ENCODE assay signal across 21 cellular contexts in the genomic region with DNA sequence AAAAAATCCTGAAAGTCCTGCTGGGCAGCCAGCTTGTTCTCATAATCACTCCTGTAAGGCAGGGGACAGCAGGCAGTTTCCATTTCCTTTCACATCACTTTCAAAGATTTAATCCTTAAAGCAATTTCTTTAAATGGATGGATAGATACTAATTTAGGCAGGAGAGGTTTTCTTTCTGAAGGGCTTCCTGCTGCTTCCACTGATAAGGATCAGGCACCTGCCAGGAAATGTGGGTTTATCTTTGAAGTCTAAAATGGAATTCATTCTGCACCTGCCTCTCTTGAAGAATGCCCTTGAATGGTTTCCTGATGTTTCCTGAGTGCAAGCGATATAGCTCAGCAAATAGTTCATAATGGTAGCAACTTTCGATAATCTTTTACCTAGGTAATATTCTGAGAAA.
DNase-seq lines count a peak whose midpoint lies in the region; FAIRE-seq and TF ChIP-seq lines count a peak whose summit lies in the region.
"Had no signal": no experiment of that assay in that cellular context is flagged by ENCODE, and none has a peak within 500 bp of the region (broad histone marks: within the 10 kb centered on the region; RNA-seq: fewer than 3 reads in every experiment).

No MANE protein-coding gene starts in this region.

- no peaks in the 10 kb centered on the region for H3K9me3 ChIP-seq in HEK293 (ENCODE audit: control insufficient read depth, insufficient read depth, low read depth, low read length)
- H3K9me3 ChIP-seq in endothelial cell of umbilical vein (replicated peaks; ENCODE audit: control insufficient read depth, insufficient read depth, low read length): no peaks in the 10 kb centered on the region
- H3K9me3 ChIP-seq: BLaER1 treated with 17β-estradiol and CSF1 and Interleukin-3, amounts not matched to agents 10 nM and 100 nM; upper lobe of left lung had no signal

- peaks cover 8% of the 10 kb centered on the region for H3K4me1 ChIP-seq in HEK293 (ENCODE audit: control insufficient read depth, insufficient read depth, low read length)
- no peaks in the 10 kb centered on the region for H3K4me1 ChIP-seq in endothelial cell of umbilical vein (ENCODE audit: control insufficient read depth, extremely low read depth, insufficient read depth, low read length)
- H3K4me1 ChIP-seq: upper lobe of left lung had no signal

- intact Hi-C loops in endothelial cell of umbilical vein (cut with micrococcal nuclease) (no loop called here), posterior vena cava (cut with DNase I) (no loop called here), CD14-positive monocyte (cut with micrococcal nuclease) (no loop called here), posterior cingulate gyrus (cut with DNase I) (no loop called here)

- H3K27me3 Mint-ChIP-seq in CD14-positive monocyte (ENCODE audit: low read depth in 3 of 3): peaks cover 0 to 3% (median 3%) of the 10 kb centered on the region in 3 donors
- H3K27me3 Mint-ChIP-seq: progenitor cell of endocrine pancreas; stimulated activated naive B cell treated with anti-CD40 and anti-IgM and Interleukin-4, amounts not matched to agents 10 μg/mL and 1 μg/mL and 100 μg/mL, for 72 hours had no signal

- H4K20me1 ChIP-seq in endothelial cell of umbilical vein (replicated peaks; ENCODE audit: control insufficient read depth, extremely low read depth, insufficient read depth, low read length): no peaks in the 10 kb centered on the region
- H4K20me1 ChIP-seq: BLaER1 treated with 17β-estradiol and CSF1 and Interleukin-3, amounts not matched to agents 10 nM and 100 nM had no signal

- no peaks in the 10 kb centered on the region for H3K36me3 Mint-ChIP-seq in CD14-positive monocyte
- H3K36me3 Mint-ChIP-seq: stimulated activated naive B cell treated with anti-CD40 and anti-IgM and Interleukin-4, amounts not matched to agents 10 μg/mL and 1 μg/mL and 100 μg/mL, for 72 hours had no signal

- no peak for TF ChIP-seq CTCF in HEK293 (tag by site-specific recombination; IDR thresholded peaks at IDR 0.05)
- TF ChIP-seq CTCF in endothelial cell of umbilical vein (IDR thresholded peaks at IDR 0.05; ENCODE audit: extremely low read depth in 1 of 2, insufficient read depth in 1 of 2, low read depth in 1 of 2, low read length in 2 of 2): no peak
- no peak for TF ChIP-seq CTCF in CD14-positive monocyte (IDR thresholded peaks at IDR 0.05)

- H3K36me3 ChIP-seq in HEK293 (ENCODE audit: control insufficient read depth in 2 of 2, insufficient read depth in 1 of 2, low read length in 2 of 2): no peaks in the 10 kb centered on the region
- H3K36me3 ChIP-seq in endothelial cell of umbilical vein (ENCODE audit: control insufficient read depth in 2 of 2, extremely low read depth in 1 of 2, insufficient read depth in 2 of 2, low read length in 2 of 2): no peaks in the 10 kb centered on the region
- H3K36me3 ChIP-seq: BLaER1 treated with 17β-estradiol and CSF1 and Interleukin-3, amounts not matched to agents 10 nM and 100 nM; upper lobe of left lung had no signal

- peaks cover 0 to 5% (median 0%) of the 10 kb centered on the region in 7 donors for H3K9me3 Mint-ChIP-seq in CD14-positive monocyte

- POLR2A ChIA-PET in HEK293 (lab: Yijun Ruan, JAX) (no interaction called here), endothelial cell of umbilical vein (lab: Charles Lee) (no interaction called here)

- no peak for TF ChIP-seq POLR2A in endothelial cell of umbilical vein (IDR thresholded peaks at IDR 0.05; ENCODE audit: low read depth, low read length)

- H3K27me3 ChIP-seq in endothelial cell of umbilical vein (ENCODE audit: control insufficient read depth in 2 of 2, insufficient read depth in 2 of 2, low read length in 2 of 2): no peaks in the 10 kb centered on the region
- H3K27me3 ChIP-seq: BLaER1 treated with 17β-estradiol and CSF1 and Interleukin-3, amounts not matched to agents 10 nM and 100 nM; upper lobe of left lung had no signal

- dilution Hi-C loops in endothelial cell of umbilical vein (cut with MboI; ENCODE audit: extremely low pct_ligation_motif_present, low sequenced_read_pairs): no loop called here

- no peak overlapping the region for H3K9ac ChIP-seq in endothelial cell of umbilical vein (replicated peaks; ENCODE audit: extremely low read depth, insufficient read depth, low read length)
- H3K9ac ChIP-seq: BLaER1 treated with 17β-estradiol and CSF1 and Interleukin-3, amounts not matched to agents 10 nM and 100 nM had no signal

- H3K4me1 Mint-ChIP-seq in CD14-positive monocyte: no peaks in the 10 kb centered on the region
- H3K4me1 Mint-ChIP-seq: stimulated activated naive B cell treated with anti-CD40 and anti-IgM and Interleukin-4, amounts not matched to agents 10 μg/mL and 1 μg/mL and 100 μg/mL, for 72 hours had no signal

- H3K4me3 ChIP-seq in HEK293 (ENCODE audit: low read depth, low read length): no peak overlapping the region
- H3K4me3 ChIP-seq in endothelial cell of umbilical vein (replicated peaks in 1 of 3; ENCODE audit: insufficient read depth in 1 of 3, low read depth in 1 of 3, low read length in 3 of 3): no peak overlapping the region
- H3K4me3 ChIP-seq: BLaER1 treated with 17β-estradiol and CSF1 and Interleukin-3, amounts not matched to agents 10 nM and 100 nM; smooth muscle cell; upper lobe of left lung had no signal

- H3K4me3 Mint-ChIP-seq in CD14-positive monocyte: no peak overlapping the region
- H3K4me3 Mint-ChIP-seq: stimulated activated naive B cell treated with anti-CD40 and anti-IgM and Interleukin-4, amounts not matched to agents 10 μg/mL and 1 μg/mL and 100 μg/mL, for 72 hours had no signal

- H3K27ac ChIP-seq in HEK293 (ENCODE audit: extremely low read depth, low read depth, low read length): no peak overlapping the region
- no peak overlapping the region for H3K27ac ChIP-seq in endothelial cell of umbilical vein (ENCODE audit: insufficient read depth, low read depth, low read length)
- H3K27ac ChIP-seq: 22Rv1; BLaER1 treated with 17β-estradiol and CSF1 and Interleukin-3, amounts not matched to agents 10 nM and 100 nM; upper lobe of left lung had no signal

- no TSS peak for BruUV-seq in endothelial cell of umbilical vein (replicated peaks; lab: Mats Ljungman, UMichigan)

- H3K9me1 ChIP-seq in endothelial cell of umbilical vein (replicated peaks; ENCODE audit: control insufficient read depth, extremely low read depth, insufficient read depth, low read length): no peaks in the 10 kb centered on the region

- no peaks in the 10 kb centered on the region for H3K79me2 ChIP-seq in endothelial cell of umbilical vein (ENCODE audit: control insufficient read depth, insufficient read depth, low read length)

- CTCF ChIA-PET in HEK293 (lab: Yijun Ruan, JAX) (no interaction called here), endothelial cell of umbilical vein (lab: Charles Lee) (interaction anchor here (1.1 to 1.5 kb wide), 2 partner anchors 13 to 18 kb away, joined by 3 read pairs; no protein-coding TSS in a partner anchor)

- H3K4me2 ChIP-seq in endothelial cell of umbilical vein (ENCODE audit: insufficient read depth, low read length): no peak overlapping the region
- H3K4me2 ChIP-seq: smooth muscle cell had no signal

- FAIRE-seq in endothelial cell of umbilical vein (lab: Jason Lieb, UNC): peak; percentile 15
- FAIRE-seq: endometrium had no signal

- H3K27ac Mint-ChIP-seq in CD14-positive monocyte: no peak overlapping the region
- H3K27ac Mint-ChIP-seq: progenitor cell of endocrine pancreas; stimulated activated naive B cell treated with anti-CD40 and anti-IgM and Interleukin-4, amounts not matched to agents 10 μg/mL and 1 μg/mL and 100 μg/mL, for 72 hours had no signal

- DNase-seq in NCI-H1092 treated with DMSO at 0.1 percent for 48 hours (lab: John Stamatoyannopoulos, UW): peak; percentile 33
- no peak for DNase-seq in NCI-H1092 (lab: John Stamatoyannopoulos, UW)
- peak; percentile 74 for DNase-seq in NCI-H2227 (lab: John Stamatoyannopoulos, UW; ENCODE audit: unreplicated experiment)
- DNase-seq in endothelial cell of umbilical vein (ENCODE audit: low read depth, low spot score): peak; percentile 10
- no peak for DNase-seq in posterior vena cava (ENCODE audit: low spot score)
- no peak for DNase-seq in CD14-positive monocyte (ENCODE audit: low spot score)
- DNase-seq in posterior cingulate gyrus: no peak
- DNase-seq: activated CD4-positive, alpha-beta T cell treated with anti-CD3 and anti-CD28 coated beads, Interleukin-2, amount 50 U/mL, for 48 hours; activated T-cell treated with anti-CD3 and anti-CD28 coated beads, Interleukin-2, amount 50 U/mL, for 48 hours; cerebellar nuclear complex; GDM1; left ventricle myocardium superior; NCI-H1694; stimulated activated naive B cell treated with anti-CD40 and anti-IgM and Interleukin-4, amounts not matched to agents 10 μg/mL and 1 μg/mL and 100 μg/mL, for 72 hours; upper lobe of left lung had no signal

- H2AFZ ChIP-seq in endothelial cell of umbilical vein (ENCODE audit: low read depth, low read length): no peak overlapping the region

TF ChIP-seq in HEK293, 187 proteins besides CTCF, POLR2A, EP300 and RAD21 (continues in another document):
- peak; percentile 28; the same call in 1 of the 2 replicates for TF ChIP-seq TCF7L2 (IDR thresholded peaks at IDR 0.05; ENCODE audit: borderline replicate concordance, low read depth, low read length)

TF ChIP-seq in endothelial cell of umbilical vein, 7 proteins besides CTCF, POLR2A, EP300 and RAD21:
- no peak for TF ChIP-seq MAX (IDR thresholded peaks at IDR 0.05; ENCODE audit: insufficient read depth, insufficient read length)
- peak; percentile 39 for TF ChIP-seq GATA2 (IDR thresholded peaks at IDR 0.05; ENCODE audit: insufficient read depth, insufficient read length, low read depth, low read length)
- no peak for TF ChIP-seq FOS (IDR thresholded peaks at IDR 0.05; ENCODE audit: borderline replicate concordance, insufficient read depth, low read length)
- TF ChIP-seq POLR2AphosphoS5 (IDR thresholded peaks at IDR 0.05; ENCODE audit: insufficient read depth, low read depth, low read length): no peak
- TF ChIP-seq JUN (IDR thresholded peaks at IDR 0.05; ENCODE audit: borderline replicate concordance, insufficient read depth, insufficient read length, low read depth): no peak
- no peak for TF ChIP-seq MYC (IDR thresholded peaks at IDR 0.05; ENCODE audit: low read depth, low read length)

Comparison
In these comparisons a context has a peak if more than half of its experiments do, and no peak if none do; other contexts are left out.
1. DNase-seq: peak in NCI-H1092 treated with DMSO at 0.1 percent for 48 hours (single experiment), NCI-H2227 (single experiment) and endothelial cell of umbilical vein (single experiment); none in NCI-H1092 (single experiment), posterior vena cava (single experiment), CD14-positive monocyte (single experiment) and posterior cingulate gyrus (0 of 10).